8 cellular contexts compared by ENCODE assay signal in the genomic region with DNA sequence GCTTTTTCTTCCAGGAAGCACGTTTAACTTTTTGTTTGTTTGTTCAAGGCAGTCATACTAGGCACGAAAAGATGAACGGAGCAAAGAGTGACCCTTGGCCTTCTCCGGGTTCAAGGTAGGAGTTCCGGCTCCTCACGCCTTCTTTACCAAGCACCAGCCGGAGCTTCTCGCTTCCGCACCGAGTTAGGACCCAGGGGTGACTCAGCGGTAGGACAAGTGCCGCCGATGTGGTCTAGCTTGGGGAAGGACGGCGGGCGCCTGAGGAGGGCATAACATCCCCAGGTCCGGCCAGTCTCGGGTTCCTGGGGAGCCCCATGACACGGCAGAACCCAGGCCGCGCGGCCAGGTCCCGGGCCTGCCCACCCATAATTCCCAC. TPM values are rescaled to one million over a fixed set of nuclear protein-coding genes. Genes with fewer than 3 reads are reported as not detected.
DNase-seq lines count a peak whose midpoint lies in the region; ATAC-seq and TF ChIP-seq lines count a peak whose summit lies in the region.

No MANE protein-coding gene starts in this region.

- peak overlapping the region; percentile 96 to 99 (median 98) for H3K4me3 Mint-ChIP-seq in CD8-positive, alpha-beta memory T cell

- DNase-seq in CD8-positive, alpha-beta memory T cell = peak in 4 of 5 donors; percentile 50 to 74 (median 54)
- DNase-seq in HS-27A (ENCODE audit: low read depth) (peak; percentile 56), T-helper 2 cell (peak in 4 of 5 experiments; percentile 43 to 79 (median 50)), cardiac fibroblast (ENCODE audit: low read depth in 2 of 2) (peak in 1 of 2 donors; percentile 56), left lung (peak in 1 of 2 donors; percentile 57), NCI-H1417 treated with DMSO at 0.1 percent for 48 hours (lab: John Stamatoyannopoulos, UW) (no peak)
- peak; percentile 58 to 71 for DNase-seq in stimulated activated CD8-positive, alpha-beta memory T cell treated with anti-CD3 and anti-CD28 coated beads, Interleukin-15, amount 100 ng/mL, for 48 hours (ENCODE audit: low read depth in 2 of 2)

- H3K27ac Mint-ChIP-seq in CD8-positive, alpha-beta memory T cell = peak overlapping the region; percentile 96 to 100 (median 99)

- peak; percentile 22 for ATAC-seq in GM21367 (IDR thresholded peaks at IDR 0.05; ENCODE audit: unreplicated experiment)
- ATAC-seq in left lung = peak; percentile 50

- CTCF ChIA-PET in CD8-positive, alpha-beta memory T cell (lab: Charles Lee) = interaction anchor here (0.9 to 3.5 kb wide), 10 partner anchors 9 to 326 kb away, joined by 3 to 17 read pairs (median 6); a partner anchor contains a TSS

- peaks cover 7% of the 10 kb centered on the region for H3K36me3 ChIP-seq in CD8-positive, alpha-beta memory T cell (ENCODE audit: insufficient read depth, low read length)
- peaks cover 0 to 11% of the 10 kb centered on the region in 2 donors for H3K36me3 ChIP-seq in left lung

- TF ChIP-seq CTCF in cardiac fibroblast (IDR thresholded peaks at IDR 0.05; ENCODE audit: low read depth, low read length) (no peak), left lung (IDR thresholded peaks at IDR 0.05) (no peak)

- peak overlapping the region; percentile 85 for H3K4me3 ChIP-seq in CD8-positive, alpha-beta memory T cell (ENCODE audit: low read length)
- H3K4me3 ChIP-seq in cardiac fibroblast (replicated peaks in 1 of 2; ENCODE audit: low read depth in 2 of 2, low read length in 2 of 2) (peak overlapping the region; percentile 84 to 88), left lung (peak overlapping the region; percentile 78 to 96)

- peaks cover 0 to 37% (median 2%) of the 10 kb centered on the region in 3 donors for H3K36me3 Mint-ChIP-seq in CD8-positive, alpha-beta memory T cell

- H3K4me1 Mint-ChIP-seq in CD8-positive, alpha-beta memory T cell = peaks cover 35 to 48% (median 47%) of the 10 kb centered on the region in 3 donors

- intact Hi-C loops in left lung (cut with DNase I) = no loop called here

- H3K4me1 ChIP-seq in CD8-positive, alpha-beta memory T cell (ENCODE audit: insufficient read depth, low read length) = peaks cover 45% of the 10 kb centered on the region
- H3K4me1 ChIP-seq in left lung = peaks cover 14 to 27% of the 10 kb centered on the region in 2 donors

- H3K27me3 ChIP-seq in CD8-positive, alpha-beta memory T cell (ENCODE audit: insufficient read depth, low read length, poor library complexity, severe bottlenecking) = no peaks in the 10 kb centered on the region
- H3K27me3 ChIP-seq in left lung = no peaks in the 10 kb centered on the region

- no peaks in the 10 kb centered on the region for H3K27me3 Mint-ChIP-seq in CD8-positive, alpha-beta memory T cell

- no peaks in the 10 kb centered on the region for H3K9me3 ChIP-seq in CD8-positive, alpha-beta memory T cell (ENCODE audit: low read length)
- H3K9me3 ChIP-seq in left lung = no peaks in the 10 kb centered on the region

- no peaks in the 10 kb centered on the region for H3K9me3 Mint-ChIP-seq in CD8-positive, alpha-beta memory T cell

- H3K27ac ChIP-seq in CD8-positive, alpha-beta memory T cell (ENCODE audit: low read depth, low read length) = peak overlapping the region; percentile 94
- peak overlapping the region; percentile 74 to 95 for H3K27ac ChIP-seq in left lung

- POLR2A ChIA-PET in CD8-positive, alpha-beta memory T cell (lab: Charles Lee) = interaction anchor here (0.6 to 1.9 kb wide), 9 partner anchors 42 to 913 kb away, joined by 3 to 16 read pairs (median 4); a partner anchor contains a TSS

RNA-seq across cellular contexts. Expression of a gene that starts 0.4 kb away (rescaled TPM):
- 100 to 1,000 TPM; 207 to 238 TPM for total RNA-seq in CD8-positive, alpha-beta memory T cell
- polyA plus RNA-seq in CD8-positive, alpha-beta memory T cell = 120 TPM
- 10 to 100 TPM; 62.2 to 89.0 TPM for total RNA-seq in left lung

RNA-seq across cellular contexts. Expression of a gene that starts 28.2 kb away (rescaled TPM):
- total RNA-seq in CD8-positive, alpha-beta memory T cell = 1 to 10 TPM; 3.0 to 3.9 TPM
- polyA plus RNA-seq in CD8-positive, alpha-beta memory T cell = 0.16 TPM
- 100 to 1,000 TPM; 123 to 165 TPM for total RNA-seq in left lung

RNA-seq across cellular contexts. Expression of a gene that starts 40.5 kb away (rescaled TPM):
- total RNA-seq in CD8-positive, alpha-beta memory T cell = under 1 TPM in 1 of 2 experiments, not detected in 1; 0.07 TPM
- polyA plus RNA-seq in CD8-positive, alpha-beta memory T cell = 0.07 TPM
- 1 to 10 TPM; 3.6 to 4.5 TPM for total RNA-seq in left lung

RNA-seq across cellular contexts. Expression of a gene that starts 57.8 kb away (rescaled TPM):
- total RNA-seq in CD8-positive, alpha-beta memory T cell = 10 to 100 TPM; 14.6 to 15.3 TPM
- 8.7 TPM for polyA plus RNA-seq in CD8-positive, alpha-beta memory T cell
- total RNA-seq in left lung = 1 to 10 TPM; 4.7 to 5.6 TPM

Comparison
In these comparisons a context has a peak if more than half of its experiments do, and no peak if none do; other contexts are left out.
1. RNA of a gene that starts 28.2 kb away (total RNA-seq): 123 to 165 TPM in left lung; 3.0 to 3.9 TPM in CD8-positive, alpha-beta memory T cell; every median in the first group is over 10 times any median in the second.
2. RNA of a gene that starts 40.5 kb away (total RNA-seq): 3.6 to 4.5 TPM in left lung; 0.07 TPM in CD8-positive, alpha-beta memory T cell; every median in the first group is over 4 times any median in the second.
3. Peak in every context shown above with its lines, with median percentiles within 50 percentile points of each other: H3K4me3 ChIP-seq.